21 cellular contexts compared by ENCODE assay signal in genomic region chr9:37534901-37535300, GRCh38. TPM values are rescaled to one million over a fixed set of nuclear protein-coding genes. Genes with fewer than 3 reads are reported as not detected.
DNase-seq lines count a peak whose midpoint lies in the region; ATAC-seq and TF ChIP-seq lines count a peak whose summit lies in the region.
"Had no signal": no experiment of that assay in that cellular context is flagged by ENCODE, and none has a peak within 500 bp of the region (broad histone marks: within the 10 kb centered on the region; RNA-seq: fewer than 3 reads in every experiment).

No MANE protein-coding gene starts in this region.

- H3K4ac ChIP-seq in H9 (ENCODE audit: low read depth, low read length) = no peak overlapping the region

- H2AFZ ChIP-seq in H9 (ENCODE audit: low read length) = no peak overlapping the region

- H3K23ac ChIP-seq in H9 (ENCODE audit: insufficient read length, low read depth, low read length) = no peak overlapping the region

- no peak overlapping the region for H3K4me2 ChIP-seq in H9 (ENCODE audit: insufficient read depth, insufficient read length, low read length)
- H3K4me2 ChIP-seq: A549, BLaER1 had no signal

- no peak overlapping the region for H3K9ac ChIP-seq in H9 (ENCODE audit: extremely low read depth, insufficient read length, low read length)
- H3K9ac ChIP-seq: BLaER1 had no signal

- no peak overlapping the region for H2BK12ac ChIP-seq in H9 (ENCODE audit: insufficient read length, low read depth, low read length)

- H3K14ac ChIP-seq in H9 (ENCODE audit: insufficient read depth, low read length) = no peak overlapping the region

- BruUV-seq in Calu3 (replicated peaks; lab: Mats Ljungman, UMichigan) = no TSS peak

- H3K27me3 Mint-ChIP-seq in H9 (ENCODE audit: low read depth) (no peaks in the 10 kb centered on the region), glutamatergic neuron (ENCODE audit: unreplicated experiment) (peaks cover 2% of the 10 kb centered on the region), Calu3 (ENCODE audit: unreplicated experiment) (no peaks in the 10 kb centered on the region)
- no peaks in the 10 kb centered on the region for H3K27me3 Mint-ChIP-seq in stimulated activated naive B cell treated with anti-CD40 and anti-IgM and Interleukin-4, amounts not matched to agents 10 μg/mL and 1 μg/mL and 100 μg/mL, for 72 hours

- H3K9me3 ChIP-seq in H9 (ENCODE audit: control insufficient read depth, low read depth, low read length) = no peaks in the 10 kb centered on the region
- no peaks in the 10 kb centered on the region for H3K9me3 ChIP-seq in body of pancreas
- H3K9me3 ChIP-seq: A549, BLaER1, HAP-1 had no signal

- intact Hi-C loops in body of pancreas (cut with DNase I) = no loop called here
- intact Hi-C loops in Calu3 (cut with micrococcal nuclease; ENCODE audit: unreplicated experiment) = no loop called here

- no peak overlapping the region for H3K4me3 ChIP-seq in body of pancreas
- H3K4me3 ChIP-seq: A549, BLaER1, HAP-1, K562 had no signal

- H4K91ac ChIP-seq in H9 (ENCODE audit: insufficient read length, low read depth, low read length) = no peak overlapping the region

- no peak for TF ChIP-seq POLR2A in body of pancreas (IDR thresholded peaks at IDR 0.05)

- H3K27ac ChIP-seq in H9 (ENCODE audit: insufficient read length, low read depth, low read length) = no peak overlapping the region
- H3K27ac ChIP-seq in body of pancreas = peak overlapping the region; percentile 22 to 75 (median 59)
- H3K27ac ChIP-seq: A549, BLaER1 had no signal

- H2BK120ac ChIP-seq in H9 (ENCODE audit: low read depth, low read length, poor library complexity, severe bottlenecking) = no peak overlapping the region

- H2BK15ac ChIP-seq in H9 (ENCODE audit: low read depth, low read length) = no peak overlapping the region

- DNase-seq in H9 (no peak), body of pancreas (no peak), glutamatergic neuron (no peak), Calu3 (no peak), DMS 273 (lab: John Stamatoyannopoulos, UW; ENCODE audit: unreplicated experiment) (no peak)
- DNase-seq in stimulated activated naive B cell treated with anti-CD40 and anti-IgM and Interleukin-4, amounts not matched to agents 10 μg/mL and 1 μg/mL and 100 μg/mL, for 72 hours = no peak
- DNase-seq: CD8-positive, alpha-beta T cell; DND-41; NCI-H1092 treated with DMSO at 0.1 percent for 48 hours; NCI-H146; NCI-H2029 treated with DMSO at 0.1 percent for 48 hours; NCI-H2171; NCI-H446; NCI-H526 treated with DMSO at 0.1 percent for 48 hours; NK-92 treated with Interleukin-12 subunit alpha and Interleukin-12 subunit beta, amount 100 ng/mL, for 24 hours; Right ventricle myocardium superior had no signal

- no peaks in the 10 kb centered on the region for H3K79me2 ChIP-seq in H9 (ENCODE audit: insufficient read depth, low read length)

- H3K9me3 Mint-ChIP-seq in H9 (no peaks in the 10 kb centered on the region), glutamatergic neuron (ENCODE audit: unreplicated experiment) (no peaks in the 10 kb centered on the region), Calu3 (ENCODE audit: low read depth, unreplicated experiment) (no peaks in the 10 kb centered on the region)
- H3K9me3 Mint-ChIP-seq in stimulated activated naive B cell treated with anti-CD40 and anti-IgM and Interleukin-4, amounts not matched to agents 10 μg/mL and 1 μg/mL and 100 μg/mL, for 72 hours = no peaks in the 10 kb centered on the region
- H3K9me3 Mint-ChIP-seq: CD8-positive, alpha-beta T cell had no signal

- no peak overlapping the region for H2AK5ac ChIP-seq in H9 (ENCODE audit: insufficient read length, low read length)

- no peak overlapping the region for H3K56ac ChIP-seq in H9 (ENCODE audit: insufficient read length, low read depth, low read length)

- no peak for ATAC-seq in body of pancreas
- no peak for ATAC-seq in stimulated activated naive B cell treated with anti-CD40 and anti-IgM and Interleukin-4, amounts not matched to agents 10 μg/mL and 1 μg/mL and 100 μg/mL, for 72 hours (replicated peaks)
- no peak for ATAC-seq in HG02938 (IDR thresholded peaks at IDR 0.05; ENCODE audit: unreplicated experiment)
- ATAC-seq: A549; CD8-positive, alpha-beta T cell had no signal

- WGBS in H9 (ENCODE audit: extremely low coverage, insufficient read length, low lambda C conversion rate) = no CpG with 5 or more reads among the region's 10 CpGs
- WGBS in body of pancreas, 2 donors = 76 to 82% methylated on average over 10 of the region's 10 CpGs

- CTCF ChIA-PET in Calu3 (lab: Charles Lee) = no interaction called here

- H3K4me1 ChIP-seq in H9 (ENCODE audit: insufficient read depth, low read length) = no peaks in the 10 kb centered on the region
- H3K4me1 ChIP-seq in body of pancreas = peaks cover 10% of the 10 kb centered on the region
- H3K4me1 ChIP-seq: A549, BLaER1, HAP-1 had no signal

- H3K27ac Mint-ChIP-seq in H9 (peak overlapping the region in 2 of 3 experiments; percentile 15 to 20; a peak in 2 of 7 replicates), glutamatergic neuron (ENCODE audit: unreplicated experiment) (peak overlapping the region; percentile 56), Calu3 (ENCODE audit: unreplicated experiment) (no peak overlapping the region)
- H3K27ac Mint-ChIP-seq in stimulated activated naive B cell treated with anti-CD40 and anti-IgM and Interleukin-4, amounts not matched to agents 10 μg/mL and 1 μg/mL and 100 μg/mL, for 72 hours = peak overlapping the region; percentile 33
- H3K27ac Mint-ChIP-seq: CD8-positive, alpha-beta T cell had no signal

- H2BK5ac ChIP-seq in H9 (ENCODE audit: insufficient read length, low read length) = no peak overlapping the region

- no peak overlapping the region for H3T11ph ChIP-seq in H9 (ENCODE audit: low read length)

- H4K5ac ChIP-seq in H9 (ENCODE audit: insufficient read length, low read depth, low read length) = no peak overlapping the region

- H3K27me3 ChIP-seq in H9 (ENCODE audit: insufficient read depth, low read length) (no peaks in the 10 kb centered on the region), body of pancreas (no peaks in the 10 kb centered on the region)
- H3K27me3 ChIP-seq: BLaER1 had no signal

- H3K36me3 ChIP-seq in body of pancreas (replicated peaks in 1 of 2; ENCODE audit: insufficient read depth in 1 of 2, low read depth in 2 of 2) = no peaks in the 10 kb centered on the region

- peaks cover 12 to 40% (median 39%) of the 10 kb centered on the region in 3 experiments; a peak in 6 of 7 replicates for H3K36me3 Mint-ChIP-seq in H9 (ENCODE audit: insufficient read depth in 1 of 3, low read depth in 3 of 3)
- peaks cover 4% of the 10 kb centered on the region for H3K36me3 Mint-ChIP-seq in glutamatergic neuron (ENCODE audit: unreplicated experiment)
- peaks cover 44 to 46% of the 10 kb centered on the region in 2 donors for H3K36me3 Mint-ChIP-seq in stimulated activated naive B cell treated with anti-CD40 and anti-IgM and Interleukin-4, amounts not matched to agents 10 μg/mL and 1 μg/mL and 100 μg/mL, for 72 hours
- H3K36me3 Mint-ChIP-seq in Calu3 (ENCODE audit: insufficient read depth, unreplicated experiment) = no peaks in the 10 kb centered on the region

- no peak overlapping the region for H3K18ac ChIP-seq in H9 (ENCODE audit: insufficient read length, low read depth, low read length)

- no peaks in the 10 kb centered on the region for H3K79me1 ChIP-seq in H9 (ENCODE audit: insufficient read depth, low read depth, low read length, poor library complexity, severe bottlenecking)

- no peak overlapping the region for H2BK20ac ChIP-seq in H9 (ENCODE audit: low read depth, low read length, poor library complexity, severe bottlenecking)

- TF ChIP-seq CTCF in H9 (conservative IDR thresholded peaks at IDR 0.05) (no peak), body of pancreas (IDR thresholded peaks at IDR 0.05) (no peak), glutamatergic neuron (IDR thresholded peaks at IDR 0.05; ENCODE audit: partially characterized antibody, unreplicated experiment) (no peak), Calu3 (IDR thresholded peaks at IDR 0.05; ENCODE audit: unreplicated experiment) (no peak)

- H4K8ac ChIP-seq in H9 (replicated peaks; ENCODE audit: insufficient read length, low read depth, low read length) = no peak overlapping the region

- no peaks in the 10 kb centered on the region for H3K23me2 ChIP-seq in H9 (ENCODE audit: insufficient read length, low read depth, low read length, poor library complexity, severe bottlenecking)

- H4K20me1 ChIP-seq in H9 (ENCODE audit: control insufficient read depth, insufficient read depth, insufficient read length) = no peaks in the 10 kb centered on the region
- H4K20me1 ChIP-seq: BLaER1 had no signal

- H3K4me1 Mint-ChIP-seq in H9 (peaks cover 0 to 3% of the 10 kb centered on the region in 2 experiments; a peak in 1 of 4 replicates), glutamatergic neuron (ENCODE audit: low read depth, unreplicated experiment) (peaks cover 4% of the 10 kb centered on the region), Calu3 (ENCODE audit: low read depth, unreplicated experiment) (no peaks in the 10 kb centered on the region)
- peaks cover 3 to 15% of the 10 kb centered on the region in 2 donors for H3K4me1 Mint-ChIP-seq in stimulated activated naive B cell treated with anti-CD40 and anti-IgM and Interleukin-4, amounts not matched to agents 10 μg/mL and 1 μg/mL and 100 μg/mL, for 72 hours

- H3K4me3 Mint-ChIP-seq in H9 (no peak overlapping the region), glutamatergic neuron (ENCODE audit: unreplicated experiment) (no peak overlapping the region), Calu3 (ENCODE audit: low read depth, unreplicated experiment) (no peak overlapping the region)
- no peak overlapping the region for H3K4me3 Mint-ChIP-seq in stimulated activated naive B cell treated with anti-CD40 and anti-IgM and Interleukin-4, amounts not matched to agents 10 μg/mL and 1 μg/mL and 100 μg/mL, for 72 hours
- H3K4me3 Mint-ChIP-seq: CD8-positive, alpha-beta T cell had no signal

RNA-seq across cellular contexts. Expression of gene FBXO10, which starts 41.3 kb away (rescaled TPM):
- total RNA-seq in H9 (2021) (16.2 and 16.8 TPM in 2 replicates), body of pancreas (10 to 100 TPM; 13.2 to 15.3 TPM), glutamatergic neuron (ENCODE audit: unreplicated experiment) (68.7 TPM), Calu3 (2022) (0.94 and 1.1 TPM in 2 replicates)

RNA-seq across cellular contexts. Expression of gene POLR1E, which starts 49.2 kb away (rescaled TPM):
- 45.6 and 45.8 TPM in 2 replicates for total RNA-seq in H9 (2021)
- 10 to 100 TPM in 1 of 2 donors, 1 to 10 TPM in 1; 9.6 to 15.0 TPM for total RNA-seq in body of pancreas
- total RNA-seq in glutamatergic neuron (ENCODE audit: unreplicated experiment) = 58.2 TPM
- total RNA-seq in Calu3 (2022) = 11.9 and 12.5 TPM in 2 replicates

RNA-seq across cellular contexts. Expression of gene TOMM5, which starts 57.5 kb away (rescaled TPM):
- total RNA-seq in H9 (2021) (123 and 124 TPM in 2 replicates), body of pancreas (10 to 100 TPM; 37.6 to 48.8 TPM), glutamatergic neuron (ENCODE audit: unreplicated experiment) (52.4 TPM), Calu3 (2022) (49.3 and 55.8 TPM in 2 replicates)
